1 cellular context compared by ENCODE assay signal in the genomic region with DNA sequence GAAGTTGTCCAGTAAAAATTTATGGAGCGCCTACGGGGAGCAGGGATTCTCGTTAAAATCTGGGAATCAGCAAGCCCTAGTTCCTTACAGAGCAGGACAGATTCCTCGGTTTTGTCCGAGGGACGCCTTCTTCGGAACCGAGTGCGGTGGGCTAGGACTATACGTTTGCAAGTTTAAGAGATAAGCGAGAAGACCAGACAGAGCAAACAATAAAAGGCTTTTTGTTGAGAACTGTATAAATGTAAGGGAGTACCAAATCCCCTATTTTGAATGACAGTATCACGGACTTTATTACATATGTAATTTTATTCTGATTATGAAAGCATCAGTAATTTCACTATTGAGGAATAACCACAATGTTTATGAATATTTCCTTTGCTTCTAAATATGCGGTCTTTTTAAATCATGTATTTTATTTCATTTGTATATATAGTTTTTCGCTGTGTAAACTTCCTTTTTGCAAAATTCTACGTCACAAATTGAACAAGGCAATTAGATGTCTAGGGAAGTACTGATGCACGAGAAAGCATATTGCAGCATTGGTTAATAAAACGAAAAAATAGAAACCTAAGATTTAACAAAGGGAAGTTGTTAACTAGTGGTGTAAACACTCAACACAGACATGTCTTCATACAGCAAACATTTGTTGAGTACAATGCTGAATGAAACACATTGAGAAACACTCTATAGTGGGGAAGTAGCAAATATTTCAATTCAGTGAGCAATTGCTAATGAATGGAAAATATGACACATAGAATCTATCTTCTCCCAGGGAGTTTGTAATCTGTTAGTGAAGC.
TF ChIP-seq lines count a peak whose summit lies in the region.

No MANE protein-coding gene starts in this region.

TF ChIP-seq in HCT116, 20 proteins besides CTCF, POLR2A, EP300 and RAD21 (continued from another document):
- TF ChIP-seq, protein P1, sequence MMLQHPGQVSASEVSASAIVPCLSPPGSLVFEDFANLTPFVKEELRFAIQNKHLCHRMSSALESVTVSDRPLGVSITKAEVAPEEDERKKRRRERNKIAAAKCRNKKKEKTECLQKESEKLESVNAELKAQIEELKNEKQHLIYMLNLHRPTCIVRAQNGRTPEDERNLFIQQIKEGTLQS (IDR thresholded peaks at IDR 0.05): no peak
- TF ChIP-seq, protein P2, sequence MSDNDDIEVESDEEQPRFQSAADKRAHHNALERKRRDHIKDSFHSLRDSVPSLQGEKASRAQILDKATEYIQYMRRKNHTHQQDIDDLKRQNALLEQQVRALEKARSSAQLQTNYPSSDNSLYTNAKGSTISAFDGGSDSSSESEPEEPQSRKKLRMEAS (IDR thresholded peaks at IDR 0.05): no peak
- TF ChIP-seq POLR2AphosphoS5 (IDR thresholded peaks at IDR 0.05; ENCODE audit: low read depth, low read length) (no peak), EZH2phosphoT487 (IDR thresholded peaks at IDR 0.05; ENCODE audit: borderline replicate concordance) (no peak), YY1 (IDR thresholded peaks at IDR 0.05; ENCODE audit: extremely low read depth, insufficient replicate concordance, low read depth, low read length) (no peak), EGR1 (IDR thresholded peaks at IDR 0.05; ENCODE audit: low read depth) (no peak), JUND (IDR thresholded peaks at IDR 0.05) (no peak), ZFX (IDR thresholded peaks at IDR 0.05) (no peak), ELF1 (IDR thresholded peaks at IDR 0.05; ENCODE audit: borderline replicate concordance, low read depth) (no peak), EZH2 (IDR thresholded peaks at IDR 0.05) (no peak), FOSL1 (IDR thresholded peaks at IDR 0.05; ENCODE audit: low read depth) (no peak), SP1 (IDR thresholded peaks at IDR 0.05; ENCODE audit: low read depth) (no peak)
- TF ChIP-seq, protein P3, sequence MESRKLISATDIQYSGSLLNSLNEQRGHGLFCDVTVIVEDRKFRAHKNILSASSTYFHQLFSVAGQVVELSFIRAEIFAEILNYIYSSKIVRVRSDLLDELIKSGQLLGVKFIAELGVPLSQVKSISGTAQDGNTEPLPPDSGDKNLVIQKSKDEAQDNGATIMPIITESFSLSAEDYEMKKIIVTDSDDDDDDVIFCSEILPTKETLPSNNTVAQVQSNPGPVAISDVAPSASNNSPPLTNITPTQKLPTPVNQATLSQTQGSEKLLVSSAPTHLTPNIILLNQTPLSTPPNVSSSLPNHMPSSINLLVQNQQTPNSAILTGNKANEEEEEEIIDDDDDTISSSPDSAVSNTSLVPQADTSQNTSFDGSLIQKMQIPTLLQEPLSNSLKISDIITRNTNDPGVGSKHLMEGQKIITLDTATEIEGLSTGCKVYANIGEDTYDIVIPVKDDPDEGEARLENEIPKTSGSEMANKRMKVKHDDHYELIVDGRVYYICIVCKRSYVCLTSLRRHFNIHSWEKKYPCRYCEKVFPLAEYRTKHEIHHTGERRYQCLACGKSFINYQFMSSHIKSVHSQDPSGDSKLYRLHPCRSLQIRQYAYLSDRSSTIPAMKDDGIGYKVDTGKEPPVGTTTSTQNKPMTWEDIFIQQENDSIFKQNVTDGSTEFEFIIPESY (IDR thresholded peaks at IDR 0.05; ENCODE audit: extremely low read depth, insufficient replicate concordance, low read length): no peak
TF ChIP-seq in HCT116: peak in this region for 0.
